17 cellular contexts compared by ENCODE assay signal in genomic region chr22:46896568-46897245, GRCh38.
DNase-seq lines count a peak whose midpoint lies in the region; ATAC-seq and TF ChIP-seq lines count a peak whose summit lies in the region.
"Had no signal": no experiment of that assay in that cellular context is flagged by ENCODE, and none has a peak within 500 bp of the region (broad histone marks: within the 10 kb centered on the region; RNA-seq: fewer than 3 reads in every experiment).

No MANE protein-coding gene starts in this region.

- H3K4me3 ChIP-seq in Caco-2 (ENCODE audit: low read depth, low read length) = no peak overlapping the region

- H3K27me3 Mint-ChIP-seq in Caco-2 (ENCODE audit: insufficient read depth, unreplicated experiment) = no peaks in the 10 kb centered on the region
- H3K27me3 Mint-ChIP-seq in T-helper 17 cell = no peaks in the 10 kb centered on the region
- no peaks in the 10 kb centered on the region for H3K27me3 Mint-ChIP-seq in effector memory CD8-positive, alpha-beta T cell
- no peaks in the 10 kb centered on the region for H3K27me3 Mint-ChIP-seq in activated naive CD4-positive, alpha-beta T cell treated with anti-CD3 and anti-CD28 coated beads, Interleukin-2, amount 10 ng/mL, durations not matched to agents 7 days and 5 days

- peaks cover 57% of the 10 kb centered on the region for H3K36me3 Mint-ChIP-seq in Caco-2 (ENCODE audit: insufficient read depth, unreplicated experiment)
- H3K36me3 Mint-ChIP-seq in T-helper 17 cell (ENCODE audit: low read depth) = peaks cover 16% of the 10 kb centered on the region
- H3K36me3 Mint-ChIP-seq in effector memory CD8-positive, alpha-beta T cell (ENCODE audit: insufficient read depth) = peaks cover 38% of the 10 kb centered on the region
- H3K36me3 Mint-ChIP-seq in activated naive CD4-positive, alpha-beta T cell treated with anti-CD3 and anti-CD28 coated beads, Interleukin-2, amount 10 ng/mL, durations not matched to agents 7 days and 5 days = peaks cover 34% of the 10 kb centered on the region

- POLR2A ChIA-PET in Caco-2 (lab: Charles Lee) = no interaction called here

- no peaks in the 10 kb centered on the region for H3K9me3 Mint-ChIP-seq in Caco-2 (ENCODE audit: unreplicated experiment)
- H3K9me3 Mint-ChIP-seq in effector memory CD8-positive, alpha-beta T cell = no peaks in the 10 kb centered on the region
- no peaks in the 10 kb centered on the region for H3K9me3 Mint-ChIP-seq in activated naive CD4-positive, alpha-beta T cell treated with anti-CD3 and anti-CD28 coated beads, Interleukin-2, amount 10 ng/mL, durations not matched to agents 7 days and 5 days

- no peaks in the 10 kb centered on the region for H3K4me1 ChIP-seq in Caco-2

- intact Hi-C loops in Caco-2 (cut with micrococcal nuclease; ENCODE audit: unreplicated experiment) = no loop called here

- ATAC-seq in T-helper 17 cell = no peak
- ATAC-seq in effector memory CD8-positive, alpha-beta T cell (replicated peaks) = no peak

- H3K4me1 Mint-ChIP-seq in Caco-2 (ENCODE audit: low read depth, unreplicated experiment) (peaks cover 11% of the 10 kb centered on the region), T-helper 17 cell (peaks cover 35% of the 10 kb centered on the region)
- peaks cover 21 to 31% of the 10 kb centered on the region in 2 donors for H3K4me1 Mint-ChIP-seq in effector memory CD8-positive, alpha-beta T cell (ENCODE audit: low read depth in 2 of 2)
- H3K4me1 Mint-ChIP-seq in activated naive CD4-positive, alpha-beta T cell treated with anti-CD3 and anti-CD28 coated beads, Interleukin-2, amount 10 ng/mL, durations not matched to agents 7 days and 5 days = no peaks in the 10 kb centered on the region

- no peak for DNase-seq in Caco-2
- no peak for DNase-seq in T-helper 17 cell
- DNase-seq in effector memory CD8-positive, alpha-beta T cell = no peak
- DNase-seq in NCI-H446 treated with DMSO at 0.1 percent for 48 hours (lab: John Stamatoyannopoulos, UW) = no peak
- DNase-seq in NCI-H526 treated with DMSO at 0.1 percent for 48 hours (lab: John Stamatoyannopoulos, UW) = no peak
- DNase-seq in NCI-H1436 (lab: John Stamatoyannopoulos, UW) = no peak
- DNase-seq in activated naive CD4-positive, alpha-beta T cell treated with anti-CD3 and anti-CD28 coated beads, Interleukin-2, amount 10 ng/mL, durations not matched to agents 7 days and 5 days = no peak
- DNase-seq: C1 segment of cervical spinal cord, DMS53, GF-D8, MM.1S, NCI-H1417 treated with DMSO at 0.1 percent for 48 hours, NCI-H187 treated with DMSO at 0.1 percent for 48 hours, NCI-H510A, NCI-H748 treated with DMSO at 0.1 percent for 48 hours, SIG-M5, SK-N-SH had no signal

- H3K36me3 ChIP-seq in Caco-2 (ENCODE audit: control insufficient read depth, insufficient read depth, low read length) = no peaks in the 10 kb centered on the region; the same call in 1 of the 2 replicates

- no peak overlapping the region for H3K27ac Mint-ChIP-seq in Caco-2 (ENCODE audit: unreplicated experiment)
- peak overlapping the region; percentile 54 for H3K27ac Mint-ChIP-seq in T-helper 17 cell
- H3K27ac Mint-ChIP-seq in effector memory CD8-positive, alpha-beta T cell = peak overlapping the region; percentile 11 to 84
- H3K27ac Mint-ChIP-seq in activated naive CD4-positive, alpha-beta T cell treated with anti-CD3 and anti-CD28 coated beads, Interleukin-2, amount 10 ng/mL, durations not matched to agents 7 days and 5 days = no peak overlapping the region

- CTCF ChIA-PET in Caco-2 (lab: Charles Lee) = interaction anchor here (1.0 to 1.2 kb wide), 2 partner anchors 116 to 138 kb away, joined by 3 to 4 read pairs; no protein-coding TSS in a partner anchor
- CTCF ChIA-PET in activated naive CD4-positive, alpha-beta T cell treated with anti-CD3 and anti-CD28 coated beads, Interleukin-2, amount 10 ng/mL, durations not matched to agents 7 days and 5 days (lab: Charles Lee) = no interaction called here

- TF ChIP-seq CTCF in Caco-2 (IDR thresholded peaks at IDR 0.05; ENCODE audit: insufficient read depth in 1 of 2, low read depth in 1 of 2, low read length in 1 of 2, severe bottlenecking in 1 of 2, unreplicated experiment in 1 of 2) = no peak

- TSS peak; percentile 20 for BruUV-seq in Caco-2 (replicated peaks; lab: Mats Ljungman, UMichigan)

- H3K9me3 ChIP-seq in Caco-2 (no peaks in the 10 kb centered on the region), T-helper 17 cell (ENCODE audit: control insufficient read depth, low read length, poor library complexity, severe bottlenecking) (no peaks in the 10 kb centered on the region)
- H3K9me3 ChIP-seq: SK-N-SH had no signal

- no peaks in the 10 kb centered on the region for H3K27me3 ChIP-seq in Caco-2 (replicated peaks; ENCODE audit: control insufficient read depth, insufficient read depth, low read length)

- no peak overlapping the region for H3K4me3 Mint-ChIP-seq in Caco-2 (ENCODE audit: unreplicated experiment)
- H3K4me3 Mint-ChIP-seq in T-helper 17 cell = no peak overlapping the region
- no peak overlapping the region for H3K4me3 Mint-ChIP-seq in effector memory CD8-positive, alpha-beta T cell
- H3K4me3 Mint-ChIP-seq in activated naive CD4-positive, alpha-beta T cell treated with anti-CD3 and anti-CD28 coated beads, Interleukin-2, amount 10 ng/mL, durations not matched to agents 7 days and 5 days = no peak overlapping the region

Comparison
In these comparisons a context has a peak if more than half of its experiments do, and no peak if none do; other contexts are left out.
1. H3K27ac Mint-ChIP-seq: peak in T-helper 17 cell (single experiment) and effector memory CD8-positive, alpha-beta T cell (2 of 2); none in Caco-2 (single experiment) and activated naive CD4-positive, alpha-beta T cell treated with anti-CD3 and anti-CD28 coated beads, Interleukin-2, amount 10 ng/mL, durations not matched to agents 7 days and 5 days (single experiment).